ENCODE assay signal across 15 cellular contexts in the genomic region with DNA sequence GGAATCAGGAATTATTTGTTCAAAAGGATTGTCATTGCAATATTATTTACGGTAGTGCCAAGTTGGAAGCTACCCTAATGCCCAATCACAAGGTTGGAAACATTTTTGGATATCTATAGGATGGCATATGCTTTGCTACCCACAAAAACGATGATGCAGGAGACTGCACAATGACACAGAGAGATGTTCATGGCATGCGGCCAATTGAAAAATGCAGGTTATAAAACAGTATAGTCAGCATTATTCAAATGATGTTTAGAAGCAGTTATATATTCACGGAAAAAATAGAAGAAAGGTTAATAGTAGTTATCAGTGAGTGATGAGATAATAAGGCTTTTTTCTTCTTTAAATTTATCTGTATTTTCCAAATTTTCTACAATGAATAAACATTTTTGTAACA. TPM values are rescaled to one million over a fixed set of nuclear protein-coding genes. Genes with fewer than 3 reads are reported as not detected.
"Had no signal": no experiment of that assay in that cellular context is flagged by ENCODE, and none has a peak within 500 bp of the region (broad histone marks: within the 10 kb centered on the region; RNA-seq: fewer than 3 reads in every experiment).

No MANE protein-coding gene starts in this region.

- H3K4me1 ChIP-seq: adrenal gland, lower lobe of right lung, prostate gland, uterus had no signal

- H3K27ac ChIP-seq: adrenal gland, cardiac muscle cell, dorsolateral prefrontal cortex, gastroesophageal sphincter, heart right ventricle, lower lobe of right lung, prostate gland, uterus had no signal

- H3K36me3 ChIP-seq: adrenal gland, cardiac muscle cell, gastroesophageal sphincter, heart right ventricle, lower lobe of right lung, prostate gland, uterus had no signal

- H3K4me3 Mint-ChIP-seq: activated naive CD4-positive, alpha-beta T cell treated with anti-CD3 and anti-CD28 coated beads, Interleukin-2, amount 50 U/mL, for 24 hours had no signal

- H3K9me3 ChIP-seq: adrenal gland, gastroesophageal sphincter, heart right ventricle, lower lobe of right lung, prostate gland, uterus had no signal

- DNase-seq: activated CD4-positive, alpha-beta T cell treated with anti-CD3 and anti-CD28 coated beads, Interleukin-2, amount 50 U/mL, for 4 hours; activated CD4-positive, CD25-positive, alpha-beta regulatory T cell; heart right ventricle; left colon; right cardiac atrium; uterus had no signal

- H3K27me3 ChIP-seq: adrenal gland, dorsolateral prefrontal cortex, uterus had no signal

- ATAC-seq: gastroesophageal sphincter, heart right ventricle, left colon, lower lobe of right lung, right cardiac atrium had no signal

- H3K27ac Mint-ChIP-seq: activated naive CD4-positive, alpha-beta T cell treated with anti-CD3 and anti-CD28 coated beads, Interleukin-2, amount 50 U/mL, for 24 hours had no signal

- H3K9me3 Mint-ChIP-seq: activated naive CD4-positive, alpha-beta T cell treated with anti-CD3 and anti-CD28 coated beads, Interleukin-2, amount 50 U/mL, for 24 hours; activated T-helper 2 cell treated with anti-CD3 and anti-CD28 coated beads, Interferon-gamma antibody, Interleukin-2, Interleukin-4, amounts not matched to agents 10 μg/mL and 5 μg/mL and 100 μg/mL, durations not matched to agents 14 hours and 24 hours and 36 hours had no signal

- H3K36me3 Mint-ChIP-seq: activated naive CD4-positive, alpha-beta T cell treated with anti-CD3 and anti-CD28 coated beads, Interleukin-2, amount 50 U/mL, for 24 hours had no signal

- H3K4me3 ChIP-seq: adrenal gland, cardiac muscle cell, dorsolateral prefrontal cortex, gastroesophageal sphincter, heart right ventricle, lower lobe of right lung, prostate gland, uterus had no signal

RNA-seq across cellular contexts. Expression of a gene that starts 43.1 kb away (rescaled TPM):
- total RNA-seq: adrenal gland, cardiac muscle cell, dorsolateral prefrontal cortex, gastroesophageal sphincter, heart right ventricle, left colon, lower lobe of right lung, omental fat pad, prostate gland, right cardiac atrium, uterus had no signal

RNA-seq across cellular contexts. Expression of a gene that starts 56.3 kb away (rescaled TPM):
- total RNA-seq: cardiac muscle cell, dorsolateral prefrontal cortex, heart right ventricle, left colon, omental fat pad, prostate gland, right cardiac atrium, uterus had no signal
